In genomic region chr7:156379242-156380070, GRCh38 we compare ENCODE assay signal across 1 cellular context.
A peak's percentile ranks its signal among the peaks of the same experiment; 100 is the strongest.
TF ChIP-seq lines count a peak whose summit lies in the region.

No MANE protein-coding gene starts in this region.

TF ChIP-seq in HepG2, 621 proteins besides CTCF, POLR2A, EP300 and RAD21 (continued from another document and continues in another):
- TF ChIP-seq FOXK1 (CRISPR knock-in tag; IDR thresholded peaks at IDR 0.05; ENCODE audit: borderline replicate concordance, low read depth) (0 out of 2 replicates have a peak, but pooled peaks have one; percentile 40), ZNF296 (CRISPR knock-in tag; conservative IDR thresholded peaks at IDR 0.05) (no peak), GATAD2A (CRISPR knock-in tag; IDR thresholded peaks at IDR 0.05) (peak; percentile 60), PHF8 (CRISPR knock-in tag; IDR thresholded peaks at IDR 0.05) (no peak), IRF2 (CRISPR knock-in tag; IDR thresholded peaks at IDR 0.05) (no peak), MEIS2 (CRISPR knock-in tag; IDR thresholded peaks at IDR 0.05) (no peak), ZIK1 (CRISPR knock-in tag; IDR thresholded peaks at IDR 0.05; ENCODE audit: borderline replicate concordance, low read depth) (no peak), HMGA1 (CRISPR knock-in tag; conservative IDR thresholded peaks at IDR 0.05) (no peak), ZNF180 (CRISPR knock-in tag; IDR thresholded peaks at IDR 0.05; ENCODE audit: borderline replicate concordance, low read depth) (no peak), ATF4 (CRISPR knock-in tag; IDR thresholded peaks at IDR 0.05) (no peak), ZNF256 (CRISPR knock-in tag; conservative IDR thresholded peaks at IDR 0.05) (no peak), ZNF142 (CRISPR knock-in tag; IDR thresholded peaks at IDR 0.05) (no peak), ZNF672 (CRISPR knock-in tag; IDR thresholded peaks at IDR 0.05) (no peak), NCOA2 (CRISPR knock-in tag; IDR thresholded peaks at IDR 0.05) (peak; percentile 45; the same call in 1 of the 2 replicates), CBFB (CRISPR knock-in tag; IDR thresholded peaks at IDR 0.05) (no peak), CREB3 (CRISPR knock-in tag; IDR thresholded peaks at IDR 0.05) (no peak), RNF2 (conservative IDR thresholded peaks at IDR 0.05; ENCODE audit: low read depth) (no peak), ARID2 (CRISPR knock-in tag; IDR thresholded peaks at IDR 0.05; ENCODE audit: borderline replicate concordance) (no peak), ZMAT3 (CRISPR knock-in tag; conservative IDR thresholded peaks at IDR 0.05) (no peak), HHEX (CRISPR knock-in tag; IDR thresholded peaks at IDR 0.05) (0 out of 2 replicates have a peak, but pooled peaks have one; percentile 51), ISL2 (CRISPR knock-in tag; IDR thresholded peaks at IDR 0.05) (0 out of 2 replicates have a peak, but pooled peaks have one; percentile 34), NFRKB (IDR thresholded peaks at IDR 0.05) (no peak), BCL6 (CRISPR knock-in tag; IDR thresholded peaks at IDR 0.05) (peak; percentile 99), TEF (CRISPR knock-in tag; IDR thresholded peaks at IDR 0.05) (no peak), SMYD3 (CRISPR knock-in tag; IDR thresholded peaks at IDR 0.05) (no peak), ZBTB7A (CRISPR knock-in tag; IDR thresholded peaks at IDR 0.05) (no peak), U2AF1 (optimal IDR thresholded peaks at IDR 0.05; ENCODE audit: low read depth, low read length) (no peak), KLF16 (CRISPR knock-in tag; IDR thresholded peaks at IDR 0.05) (no peak), RORA (CRISPR knock-in tag; IDR thresholded peaks at IDR 0.05) (no peak), ZNF281 (CRISPR knock-in tag; IDR thresholded peaks at IDR 0.05; ENCODE audit: borderline replicate concordance) (peak; percentile 83), PHF20 (CRISPR knock-in tag; IDR thresholded peaks at IDR 0.05) (no peak), IRF1 (CRISPR knock-in tag; IDR thresholded peaks at IDR 0.05; ENCODE audit: low read depth) (no peak), ZNF891 (CRISPR knock-in tag; IDR thresholded peaks at IDR 0.05) (no peak), ZFP37 (CRISPR knock-in tag; IDR thresholded peaks at IDR 0.05; ENCODE audit: borderline replicate concordance) (no peak), ZNF414 (CRISPR knock-in tag; IDR thresholded peaks at IDR 0.05) (no peak), REPIN1 (CRISPR knock-in tag; IDR thresholded peaks at IDR 0.05; ENCODE audit: borderline replicate concordance, low read depth) (no peak)
- TF ChIP-seq, protein P1, sequence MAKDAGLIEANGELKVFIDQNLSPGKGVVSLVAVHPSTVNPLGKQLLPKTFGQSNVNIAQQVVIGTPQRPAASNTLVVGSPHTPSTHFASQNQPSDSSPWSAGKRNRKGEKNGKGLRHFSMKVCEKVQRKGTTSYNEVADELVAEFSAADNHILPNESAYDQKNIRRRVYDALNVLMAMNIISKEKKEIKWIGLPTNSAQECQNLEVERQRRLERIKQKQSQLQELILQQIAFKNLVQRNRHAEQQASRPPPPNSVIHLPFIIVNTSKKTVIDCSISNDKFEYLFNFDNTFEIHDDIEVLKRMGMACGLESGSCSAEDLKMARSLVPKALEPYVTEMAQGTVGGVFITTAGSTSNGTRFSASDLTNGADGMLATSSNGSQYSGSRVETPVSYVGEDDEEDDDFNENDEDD (CRISPR knock-in tag; IDR thresholded peaks at IDR 0.05; ENCODE audit: borderline replicate concordance): no peak
- TF ChIP-seq, protein P2, sequence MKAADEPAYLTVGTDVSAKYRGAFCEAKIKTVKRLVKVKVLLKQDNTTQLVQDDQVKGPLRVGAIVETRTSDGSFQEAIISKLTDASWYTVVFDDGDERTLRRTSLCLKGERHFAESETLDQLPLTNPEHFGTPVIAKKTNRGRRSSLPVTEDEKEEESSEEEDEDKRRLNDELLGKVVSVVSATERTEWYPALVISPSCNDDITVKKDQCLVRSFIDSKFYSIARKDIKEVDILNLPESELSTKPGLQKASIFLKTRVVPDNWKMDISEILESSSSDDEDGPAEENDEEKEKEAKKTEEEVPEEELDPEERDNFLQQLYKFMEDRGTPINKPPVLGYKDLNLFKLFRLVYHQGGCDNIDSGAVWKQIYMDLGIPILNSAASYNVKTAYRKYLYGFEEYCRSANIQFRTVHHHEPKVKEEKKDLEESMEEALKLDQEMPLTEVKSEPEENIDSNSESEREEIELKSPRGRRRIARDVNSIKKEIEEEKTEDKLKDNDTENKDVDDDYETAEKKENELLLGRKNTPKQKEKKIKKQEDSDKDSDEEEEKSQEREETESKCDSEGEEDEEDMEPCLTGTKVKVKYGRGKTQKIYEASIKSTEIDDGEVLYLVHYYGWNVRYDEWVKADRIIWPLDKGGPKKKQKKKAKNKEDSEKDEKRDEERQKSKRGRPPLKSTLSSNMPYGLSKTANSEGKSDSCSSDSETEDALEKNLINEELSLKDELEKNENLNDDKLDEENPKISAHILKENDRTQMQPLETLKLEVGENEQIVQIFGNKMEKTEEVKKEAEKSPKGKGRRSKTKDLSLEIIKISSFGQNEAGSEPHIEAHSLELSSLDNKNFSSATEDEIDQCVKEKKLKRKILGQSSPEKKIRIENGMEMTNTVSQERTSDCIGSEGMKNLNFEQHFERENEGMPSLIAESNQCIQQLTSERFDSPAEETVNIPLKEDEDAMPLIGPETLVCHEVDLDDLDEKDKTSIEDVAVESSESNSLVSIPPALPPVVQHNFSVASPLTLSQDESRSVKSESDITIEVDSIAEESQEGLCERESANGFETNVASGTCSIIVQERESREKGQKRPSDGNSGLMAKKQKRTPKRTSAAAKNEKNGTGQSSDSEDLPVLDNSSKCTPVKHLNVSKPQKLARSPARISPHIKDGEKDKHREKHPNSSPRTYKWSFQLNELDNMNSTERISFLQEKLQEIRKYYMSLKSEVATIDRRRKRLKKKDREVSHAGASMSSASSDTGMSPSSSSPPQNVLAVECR (CRISPR knock-in tag; IDR thresholded peaks at IDR 0.05; ENCODE audit: borderline replicate concordance): no peak
- TF ChIP-seq, protein P3, sequence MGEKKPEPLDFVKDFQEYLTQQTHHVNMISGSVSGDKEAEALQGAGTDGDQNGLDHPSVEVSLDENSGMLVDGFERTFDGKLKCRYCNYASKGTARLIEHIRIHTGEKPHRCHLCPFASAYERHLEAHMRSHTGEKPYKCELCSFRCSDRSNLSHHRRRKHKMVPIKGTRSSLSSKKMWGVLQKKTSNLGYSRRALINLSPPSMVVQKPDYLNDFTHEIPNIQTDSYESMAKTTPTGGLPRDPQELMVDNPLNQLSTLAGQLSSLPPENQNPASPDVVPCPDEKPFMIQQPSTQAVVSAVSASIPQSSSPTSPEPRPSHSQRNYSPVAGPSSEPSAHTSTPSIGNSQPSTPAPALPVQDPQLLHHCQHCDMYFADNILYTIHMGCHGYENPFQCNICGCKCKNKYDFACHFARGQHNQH (CRISPR knock-in tag; IDR thresholded peaks at IDR 0.05): no peak
- TF ChIP-seq, protein P4, sequence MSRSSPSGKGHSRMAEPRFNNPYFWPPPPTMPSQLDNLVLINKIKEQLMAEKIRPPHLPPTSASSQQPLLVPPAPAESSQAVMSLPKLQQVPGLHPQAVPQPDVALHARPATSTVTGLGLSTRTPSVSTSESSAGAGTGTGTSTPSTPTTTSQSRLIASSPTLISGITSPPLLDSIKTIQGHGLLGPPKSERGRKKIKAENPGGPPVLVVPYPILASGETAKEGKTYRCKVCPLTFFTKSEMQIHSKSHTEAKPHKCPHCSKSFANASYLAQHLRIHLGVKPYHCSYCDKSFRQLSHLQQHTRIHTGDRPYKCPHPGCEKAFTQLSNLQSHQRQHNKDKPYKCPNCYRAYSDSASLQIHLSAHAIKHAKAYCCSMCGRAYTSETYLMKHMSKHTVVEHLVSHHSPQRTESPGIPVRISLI (CRISPR knock-in tag; IDR thresholded peaks at IDR 0.05; ENCODE audit: borderline replicate concordance): no peak
